ENCODE assay signal across 9 cellular contexts in genomic region chr6:35049885-35050284, GRCh38.
DNase-seq lines count a peak whose midpoint lies in the region; ATAC-seq and TF ChIP-seq lines count a peak whose summit lies in the region.
"Had no signal": no experiment of that assay in that cellular context is flagged by ENCODE, and none has a peak within 500 bp of the region (broad histone marks: within the 10 kb centered on the region; RNA-seq: fewer than 3 reads in every experiment).

No MANE protein-coding gene starts in this region.

- no peak overlapping the region for H3K4ac ChIP-seq in mesendoderm (ENCODE audit: low read depth, low read length)

- H3K27ac ChIP-seq in mesendoderm (ENCODE audit: low read depth, low read length) = no peak overlapping the region

- no peak overlapping the region for H2BK15ac ChIP-seq in mesendoderm (replicated peaks; ENCODE audit: low read depth)

- H2BK5ac ChIP-seq in mesendoderm (ENCODE audit: low read length) = no peak overlapping the region

- no peak for TF ChIP-seq CTCF in AG09309 (IDR thresholded peaks at IDR 0.05; ENCODE audit: control insufficient read depth, insufficient read depth, low read depth, low read length, missing control alignments)

- H2BK120ac ChIP-seq in mesendoderm (ENCODE audit: low read depth, low read length) = no peak overlapping the region

- H3K4me1 ChIP-seq in mesendoderm (ENCODE audit: control insufficient read depth, low read depth, low read length) = peaks cover 15% of the 10 kb centered on the region

- H3K18ac ChIP-seq in mesendoderm (ENCODE audit: low read length) = no peak overlapping the region

- no peaks in the 10 kb centered on the region for H3K36me3 ChIP-seq in mesendoderm (ENCODE audit: control insufficient read depth, insufficient read depth, low read length)

- H2AK5ac ChIP-seq in mesendoderm (ENCODE audit: low read length) = no peak overlapping the region

- H3K4me3 ChIP-seq in AG09309 (ENCODE audit: control insufficient read depth, low read depth, low read length) (no peak overlapping the region), mesendoderm (ENCODE audit: low read length) (no peak overlapping the region)

- H3K56ac ChIP-seq in mesendoderm (ENCODE audit: low read length) = peak overlapping the region; percentile 50

- no peak overlapping the region for H3K9ac ChIP-seq in mesendoderm (ENCODE audit: low read length)

- no peak overlapping the region for H3K23ac ChIP-seq in mesendoderm (ENCODE audit: low read length)

- H3K79me2 ChIP-seq in mesendoderm (ENCODE audit: control insufficient read depth, insufficient read depth, low read length) = no peaks in the 10 kb centered on the region

- no peak overlapping the region for H4K8ac ChIP-seq in mesendoderm (ENCODE audit: low read depth, low read length)

- no peak overlapping the region for H3K4me2 ChIP-seq in mesendoderm (ENCODE audit: low read length)

- H4K5ac ChIP-seq in mesendoderm (ENCODE audit: low read length) = no peak overlapping the region

- no peaks in the 10 kb centered on the region for H3K27me3 ChIP-seq in mesendoderm (ENCODE audit: insufficient read depth, low read length, poor library complexity)

- ATAC-seq in HG02970 (IDR thresholded peaks at IDR 0.05; ENCODE audit: low FRiP score, unreplicated experiment) = no peak
- ATAC-seq in HG02678 (IDR thresholded peaks at IDR 0.05; ENCODE audit: unreplicated experiment) = no peak
- no peak for ATAC-seq in GM21515 (IDR thresholded peaks at IDR 0.05; ENCODE audit: unreplicated experiment)

- DNase-seq in AG09309 (ENCODE audit: low read depth) = peak; percentile 37
- peak; percentile 25 for DNase-seq in NCI-H128 (lab: John Stamatoyannopoulos, UW; ENCODE audit: unreplicated experiment)
- DNase-seq in cerebellum (ENCODE audit: low spot score) = peak; percentile 59
- DNase-seq in mesendoderm = no peak
- no peak for DNase-seq in amniotic stem cell (lab: John Stamatoyannopoulos, UW)
- DNase-seq: DMS53 had no signal

- peaks cover 3% of the 10 kb centered on the region for H3K79me1 ChIP-seq in mesendoderm (ENCODE audit: low read length)

- WGBS in mesendoderm (ENCODE audit: extremely low coverage, insufficient coverage, low lambda C conversion rate) = no CpG with 5 or more reads among the region's 6 CpGs

Comparison
In these comparisons a context has a peak if more than half of its experiments do, and no peak if none do; other contexts are left out.
1. DNase-seq: peak in AG09309 (single experiment), NCI-H128 (single experiment) and cerebellum (single experiment); none in mesendoderm (single experiment) and amniotic stem cell (single experiment).